Comparison of ENCODE assay signal across 8 cellular contexts in the genomic region with DNA sequence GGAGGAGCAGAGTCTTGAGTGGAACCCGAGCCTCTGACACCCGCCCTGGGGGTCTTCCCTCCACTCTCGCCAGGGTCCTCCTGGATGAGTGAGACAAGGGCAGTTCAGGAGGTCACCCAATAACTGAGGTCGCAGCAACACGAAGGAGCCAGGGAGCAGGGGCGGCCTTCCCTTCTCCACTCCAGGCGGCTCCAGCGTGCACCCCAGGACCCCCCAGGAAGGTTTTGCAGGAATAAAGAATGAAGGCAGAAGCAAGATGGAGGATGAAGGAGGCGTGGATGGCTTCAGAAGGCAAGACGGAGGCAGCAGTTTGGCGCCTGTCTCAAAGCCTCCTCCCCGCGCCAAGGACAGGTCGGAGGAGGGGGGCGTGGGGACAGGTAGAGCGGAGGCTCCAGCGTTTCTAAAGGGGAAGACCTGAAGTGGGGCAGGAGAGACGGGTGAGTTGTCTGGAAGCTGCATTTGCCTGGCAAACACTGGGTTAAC. TPM values are rescaled to one million over a fixed set of nuclear protein-coding genes. Genes with fewer than 3 reads are reported as not detected.
DNase-seq lines count a peak whose midpoint lies in the region; ATAC-seq and TF ChIP-seq lines count a peak whose summit lies in the region.

No MANE protein-coding gene starts in this region.

- peak overlapping the region; percentile 95 for H3K27ac Mint-ChIP-seq in GM23338

- peak overlapping the region in 2 of 3 donors; percentile 40 for H3K9ac ChIP-seq in skeletal muscle tissue (ENCODE audit: low read depth in 1 of 3, low read length in 3 of 3)

- peak overlapping the region; percentile 98 for H3K4me3 ChIP-seq in GM23338
- H3K4me3 ChIP-seq in WI38 (ENCODE audit: low read depth, low read length): peak overlapping the region; percentile 87
- H3K4me3 ChIP-seq in right cardiac atrium (ENCODE audit: low read length): peak overlapping the region; percentile 45
- peak overlapping the region; percentile 68 to 75 (median 69) for H3K4me3 ChIP-seq in skeletal muscle tissue (ENCODE audit: low read length in 3 of 3)

- H3K27ac ChIP-seq in GM23338 (ENCODE audit: low read depth) (peak overlapping the region; percentile 88), right cardiac atrium (ENCODE audit: low read length) (no peak overlapping the region), skeletal muscle tissue (ENCODE audit: low read depth, low read length) (no peak overlapping the region), foreskin keratinocyte (no peak overlapping the region)

- no peak for TF ChIP-seq CTCF in GM23338 (conservative IDR thresholded peaks at IDR 0.05; ENCODE audit: low read depth in 2 of 2)
- TF ChIP-seq CTCF in WI38 (IDR thresholded peaks at IDR 0.05; ENCODE audit: low read depth, low read length): no peak
- TF ChIP-seq CTCF in foreskin keratinocyte (conservative IDR thresholded peaks at IDR 0.05): no peak

- H4K20me1 ChIP-seq in GM23338 (replicated peaks; ENCODE audit: insufficient read depth): peaks cover 8% of the 10 kb centered on the region; the same call in 1 of the 2 replicates

- 48% methylated on average over 18 of the region's 18 CpGs for WGBS in right cardiac atrium

- no peaks in the 10 kb centered on the region for H3K36me3 ChIP-seq in GM23338 (ENCODE audit: insufficient read depth)
- H3K36me3 ChIP-seq in skeletal muscle tissue (ENCODE audit: control insufficient read depth in 3 of 3, insufficient read depth in 3 of 3, low read length in 3 of 3): no peaks in the 10 kb centered on the region

- H3K9me2 ChIP-seq in GM23338 (ENCODE audit: insufficient read depth): no peaks in the 10 kb centered on the region

- H3F3A ChIP-seq in GM23338 (replicated peaks; ENCODE audit: low read depth): peaks cover 9% of the 10 kb centered on the region; the same call in 1 of the 2 replicates

- peak overlapping the region; percentile 98 for H2AFZ ChIP-seq in GM23338

- H3K9me3 ChIP-seq in right cardiac atrium (ENCODE audit: control insufficient read depth, low read length) (no peaks in the 10 kb centered on the region), skeletal muscle tissue (ENCODE audit: control insufficient read depth in 3 of 3, low read length in 3 of 3) (no peaks in the 10 kb centered on the region)

- H3K4me3 Mint-ChIP-seq in GM23338: peak overlapping the region; percentile 92

- peaks cover 22% of the 10 kb centered on the region for H3K27me3 Mint-ChIP-seq in GM23338 (ENCODE audit: insufficient read depth, low read depth, poor library complexity)

- H3K4me1 ChIP-seq in GM23338 (ENCODE audit: insufficient read depth) (peaks cover 51% of the 10 kb centered on the region), right cardiac atrium (ENCODE audit: control insufficient read depth, insufficient read depth, low read length) (no peaks in the 10 kb centered on the region), skeletal muscle tissue (ENCODE audit: control insufficient read depth in 3 of 3, insufficient read depth in 3 of 3, low read length in 3 of 3) (peaks cover 5 to 16% (median 15%) of the 10 kb centered on the region in 3 donors), foreskin keratinocyte (no peaks in the 10 kb centered on the region)

- peak overlapping the region; percentile 88 for H3K4me2 ChIP-seq in GM23338

- H3K36me3 Mint-ChIP-seq in GM23338 (ENCODE audit: low read depth): peaks cover 11% of the 10 kb centered on the region; the same call in 2 of the 3 replicates

- H3K27me3 ChIP-seq in GM23338 (ENCODE audit: insufficient read depth) (no peaks in the 10 kb centered on the region), right cardiac atrium (ENCODE audit: control insufficient read depth, insufficient read depth) (no peaks in the 10 kb centered on the region), skeletal muscle tissue (ENCODE audit: control insufficient read depth in 3 of 3, insufficient read depth in 3 of 3, low read length in 3 of 3) (peaks cover 17 to 27% (median 26%) of the 10 kb centered on the region in 3 donors), foreskin keratinocyte (peaks cover 27% of the 10 kb centered on the region)

- peaks cover 43% of the 10 kb centered on the region for H3K79me2 ChIP-seq in GM23338 (replicated peaks; ENCODE audit: insufficient read depth)

- ATAC-seq in GM23338 (peak; percentile 1), right cardiac atrium (no peak), foreskin keratinocyte (no peak), HG02981 (IDR thresholded peaks at IDR 0.05; ENCODE audit: unreplicated experiment) (no peak)

- DNase-seq in GM23338 (ENCODE audit: low spot score): no peak
- DNase-seq in right cardiac atrium: no peak
- no peak for DNase-seq in foreskin keratinocyte
- no peak for DNase-seq in stimulated activated CD4-positive, alpha-beta T cell treated with anti-CD3 and anti-CD28 coated beads, Interleukin-1b, Interleukin-23, amount 100 ng/mL, for 48 hours
- no peak for DNase-seq in NCI-H1417 treated with DMSO at 0.1 percent for 48 hours (lab: John Stamatoyannopoulos, UW)

- peaks cover 61% of the 10 kb centered on the region for H3K4me1 Mint-ChIP-seq in GM23338

- no peaks in the 10 kb centered on the region for H3K9me3 Mint-ChIP-seq in GM23338

- intact Hi-C loops in right cardiac atrium (cut with DNase I): no loop called here

TF ChIP-seq in GM23338, 12 proteins besides CTCF, POLR2A, EP300 and RAD21 (continues in another document):
- TF ChIP-seq ZNF331 (CRISPR knock-in tag; IDR thresholded peaks at IDR 0.05; ENCODE audit: low read depth): no peak
- TF ChIP-seq EZH2phosphoT487 (IDR thresholded peaks at IDR 0.05; ENCODE audit: unreplicated experiment): no peak
- TF ChIP-seq CREB1 (CRISPR knock-in tag; IDR thresholded peaks at IDR 0.05; ENCODE audit: low read depth): no peak
- no peak for TF ChIP-seq JUNB (IDR thresholded peaks at IDR 0.05; ENCODE audit: unreplicated experiment)
- TF ChIP-seq, protein P1, sequence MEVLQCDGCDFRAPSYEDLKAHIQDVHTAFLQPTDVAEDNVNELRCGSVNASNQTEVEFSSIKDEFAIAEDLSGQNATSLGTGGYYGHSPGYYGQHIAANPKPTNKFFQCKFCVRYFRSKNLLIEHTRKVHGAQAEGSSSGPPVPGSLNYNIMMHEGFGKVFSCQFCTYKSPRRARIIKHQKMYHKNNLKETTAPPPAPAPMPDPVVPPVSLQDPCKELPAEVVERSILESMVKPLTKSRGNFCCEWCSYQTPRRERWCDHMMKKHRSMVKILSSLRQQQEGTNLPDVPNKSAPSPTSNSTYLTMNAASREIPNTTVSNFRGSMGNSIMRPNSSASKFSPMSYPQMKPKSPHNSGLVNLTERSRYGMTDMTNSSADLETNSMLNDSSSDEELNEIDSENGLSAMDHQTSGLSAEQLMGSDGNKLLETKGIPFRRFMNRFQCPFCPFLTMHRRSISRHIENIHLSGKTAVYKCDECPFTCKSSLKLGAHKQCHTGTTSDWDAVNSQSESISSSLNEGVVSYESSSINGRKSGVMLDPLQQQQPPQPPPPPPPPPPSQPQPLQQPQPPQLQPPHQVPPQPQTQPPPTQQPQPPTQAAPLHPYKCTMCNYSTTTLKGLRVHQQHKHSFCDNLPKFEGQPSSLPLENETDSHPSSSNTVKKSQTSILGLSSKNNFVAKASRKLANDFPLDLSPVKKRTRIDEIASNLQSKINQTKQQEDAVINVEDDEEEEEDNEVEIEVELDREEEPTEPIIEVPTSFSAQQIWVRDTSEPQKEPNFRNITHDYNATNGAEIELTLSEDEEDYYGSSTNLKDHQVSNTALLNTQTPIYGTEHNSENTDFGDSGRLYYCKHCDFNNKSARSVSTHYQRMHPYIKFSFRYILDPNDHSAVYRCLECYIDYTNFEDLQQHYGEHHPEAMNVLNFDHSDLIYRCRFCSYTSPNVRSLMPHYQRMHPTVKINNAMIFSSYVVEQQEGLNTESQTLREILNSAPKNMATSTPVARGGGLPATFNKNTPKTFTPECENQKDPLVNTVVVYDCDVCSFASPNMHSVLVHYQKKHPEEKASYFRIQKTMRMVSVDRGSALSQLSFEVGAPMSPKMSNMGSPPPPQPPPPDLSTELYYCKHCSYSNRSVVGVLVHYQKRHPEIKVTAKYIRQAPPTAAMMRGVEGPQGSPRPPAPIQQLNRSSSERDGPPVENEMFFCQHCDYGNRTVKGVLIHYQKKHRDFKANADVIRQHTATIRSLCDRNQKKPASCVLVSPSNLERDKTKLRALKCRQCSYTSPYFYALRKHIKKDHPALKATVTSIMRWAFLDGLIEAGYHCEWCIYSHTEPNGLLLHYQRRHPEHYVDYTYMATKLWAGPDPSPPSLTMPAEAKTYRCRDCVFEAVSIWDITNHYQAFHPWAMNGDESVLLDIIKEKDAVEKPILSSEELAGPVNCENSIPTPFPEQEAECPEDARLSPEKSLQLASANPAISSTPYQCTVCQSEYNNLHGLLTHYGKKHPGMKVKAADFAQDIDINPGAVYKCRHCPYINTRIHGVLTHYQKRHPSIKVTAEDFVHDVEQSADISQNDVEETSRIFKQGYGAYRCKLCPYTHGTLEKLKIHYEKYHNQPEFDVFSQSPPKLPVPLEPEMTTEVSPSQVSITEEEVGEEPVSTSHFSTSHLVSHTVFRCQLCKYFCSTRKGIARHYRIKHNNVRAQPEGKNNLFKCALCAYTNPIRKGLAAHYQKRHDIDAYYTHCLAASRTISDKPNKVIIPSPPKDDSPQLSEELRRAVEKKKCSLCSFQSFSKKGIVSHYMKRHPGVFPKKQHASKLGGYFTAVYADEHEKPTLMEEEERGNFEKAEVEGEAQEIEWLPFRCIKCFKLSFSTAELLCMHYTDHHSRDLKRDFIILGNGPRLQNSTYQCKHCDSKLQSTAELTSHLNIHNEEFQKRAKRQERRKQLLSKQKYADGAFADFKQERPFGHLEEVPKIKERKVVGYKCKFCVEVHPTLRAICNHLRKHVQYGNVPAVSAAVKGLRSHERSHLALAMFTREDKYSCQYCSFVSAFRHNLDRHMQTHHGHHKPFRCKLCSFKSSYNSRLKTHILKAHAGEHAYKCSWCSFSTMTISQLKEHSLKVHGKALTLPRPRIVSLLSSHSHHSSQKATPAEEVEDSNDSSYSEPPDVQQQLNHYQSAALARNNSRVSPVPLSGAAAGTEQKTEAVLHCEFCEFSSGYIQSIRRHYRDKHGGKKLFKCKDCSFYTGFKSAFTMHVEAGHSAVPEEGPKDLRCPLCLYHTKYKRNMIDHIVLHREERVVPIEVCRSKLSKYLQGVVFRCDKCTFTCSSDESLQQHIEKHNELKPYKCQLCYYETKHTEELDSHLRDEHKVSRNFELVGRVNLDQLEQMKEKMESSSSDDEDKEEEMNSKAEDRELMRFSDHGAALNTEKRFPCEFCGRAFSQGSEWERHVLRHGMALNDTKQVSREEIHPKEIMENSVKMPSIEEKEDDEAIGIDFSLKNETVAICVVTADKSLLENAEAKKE (CRISPR knock-in tag; IDR thresholded peaks at IDR 0.05): no peak
- no peak for TF ChIP-seq POLR2AphosphoS5 (IDR thresholded peaks at IDR 0.05; ENCODE audit: low read depth)

RNA-seq across cellular contexts. Expression of a gene that starts 0.6 kb away (rescaled TPM):
- total RNA-seq in GM23338 (2014; rRNA removed; shearing (Covaris generic)): 314 and 367 TPM in 2 replicates
- 240 and 241 TPM in 2 replicates for polyA plus RNA-seq in GM23338 (2016; fragmentation: Nextera tagmentation; extraction: Ambion mirVana)
- 10 to 100 TPM; 40.5 to 67.0 (median 57.7) TPM for total RNA-seq in right cardiac atrium
- 73.1 TPM for polyA plus RNA-seq in right cardiac atrium
- 84.0 TPM for total RNA-seq in skeletal muscle tissue
- 51.2 and 51.6 TPM in 2 replicates for total RNA-seq in foreskin keratinocyte
- 53.7 and 56.0 TPM in 2 replicates for polyA plus RNA-seq in foreskin keratinocyte

Comparison
In these comparisons a context has a peak if more than half of its experiments do, and no peak if none do; other contexts are left out.
1. H3K4me3 ChIP-seq: peak in every context shown above with its lines; median percentile 98 in GM23338; 87 in WI38; 69 in skeletal muscle tissue; 45 in right cardiac atrium.